ENCODE assay signal across 7 cellular contexts in genomic region chr4:89836031-89836777, GRCh38. TPM values are rescaled to one million over a fixed set of nuclear protein-coding genes. Genes with fewer than 3 reads are reported as not detected.
A peak's percentile ranks its signal among the peaks of the same experiment; 100 is the strongest.
DNase-seq lines count a peak whose midpoint lies in the region; ATAC-seq and TF ChIP-seq lines count a peak whose summit lies in the region.

No MANE protein-coding gene starts in this region.

- ATAC-seq in gastroesophageal sphincter (no peak), HG02981 (IDR thresholded peaks at IDR 0.05; ENCODE audit: unreplicated experiment) (no peak)

- in situ Hi-C loops in HAP-1 (cut with MboI; ENCODE audit: low sequenced_read_pairs), result no loop called here

- H3K36me3 ChIP-seq in HAP-1 (replicated peaks) (peaks cover 15% of the 10 kb centered on the region), WERI-Rb-1 (no peaks in the 10 kb centered on the region), gastroesophageal sphincter (no peaks in the 10 kb centered on the region), parathyroid adenoma (ENCODE audit: control insufficient read depth, insufficient read depth, low read length) (no peaks in the 10 kb centered on the region)

- no peaks in the 10 kb centered on the region for H3K27me3 ChIP-seq in HAP-1 (ENCODE audit: low read depth)
- no peaks in the 10 kb centered on the region for H3K27me3 ChIP-seq in WERI-Rb-1 (ENCODE audit: insufficient read depth, low read depth, severe bottlenecking)
- peaks cover 54% of the 10 kb centered on the region for H3K27me3 ChIP-seq in gastroesophageal sphincter
- H3K27me3 ChIP-seq in parathyroid adenoma (ENCODE audit: control insufficient read depth, insufficient read depth, low read length), result peaks cover 5% of the 10 kb centered on the region

- TF ChIP-seq CTCF in WERI-Rb-1 (IDR thresholded peaks at IDR 0.05; ENCODE audit: low read depth, low read length) (no peak), gastroesophageal sphincter (IDR thresholded peaks at IDR 0.05) (no peak), parathyroid adenoma (IDR thresholded peaks at IDR 0.05) (no peak)

- H3K79me2 ChIP-seq in parathyroid adenoma, result no peaks in the 10 kb centered on the region

- 7 to 43% methylated on average over 1 to 23 of the region's 34 CpGs for WGBS in gastroesophageal sphincter (ENCODE audit: low coverage in 1 of 2), 2 donors

- peaks cover 25% of the 10 kb centered on the region for H3K4me1 ChIP-seq in HAP-1
- H3K4me1 ChIP-seq in gastroesophageal sphincter, result peaks cover 0 to 31% (median 0%) of the 10 kb centered on the region in 3 donors
- H3K4me1 ChIP-seq in parathyroid adenoma, result no peaks in the 10 kb centered on the region

- H3K4me2 ChIP-seq in parathyroid adenoma (ENCODE audit: low read length), result no peak overlapping the region

- peak overlapping the region; percentile 55 for H3K4me3 ChIP-seq in HAP-1
- H3K4me3 ChIP-seq in WERI-Rb-1 (ENCODE audit: low read depth, low read length), result peak overlapping the region; percentile 59
- peak overlapping the region; percentile 68 to 72 for H3K4me3 ChIP-seq in gastroesophageal sphincter
- peak overlapping the region; percentile 59 for H3K4me3 ChIP-seq in parathyroid adenoma (ENCODE audit: low read depth, low read length)

- H3K9me3 ChIP-seq in HAP-1 (no peaks in the 10 kb centered on the region), WERI-Rb-1 (ENCODE audit: severe bottlenecking) (no peaks in the 10 kb centered on the region), gastroesophageal sphincter (no peaks in the 10 kb centered on the region), parathyroid adenoma (ENCODE audit: control insufficient read depth, low read length) (no peaks in the 10 kb centered on the region)

- TF ChIP-seq EP300 in gastroesophageal sphincter (IDR thresholded peaks at IDR 0.05), result no peak

- DNase-seq in HAP-1 (ENCODE audit: low spot score in 2 of 2) (peak; percentile 24 to 66), WERI-Rb-1 (peak; percentile 36), cortex of kidney (lab: John Stamatoyannopoulos, UW) (no peak), T-helper 9 cell (no peak)

- TF ChIP-seq POLR2A in gastroesophageal sphincter (IDR thresholded peaks at IDR 0.05), result no peak

- peak overlapping the region; percentile 70 for H3K27ac ChIP-seq in WERI-Rb-1
- peak overlapping the region in 3 of 4 donors; percentile 45 to 78 (median 67) for H3K27ac ChIP-seq in gastroesophageal sphincter
- H3K27ac ChIP-seq in parathyroid adenoma, result no peak overlapping the region

- no peak overlapping the region for H2AFZ ChIP-seq in parathyroid adenoma

- H3K9ac ChIP-seq in parathyroid adenoma, result no peak overlapping the region

RNA-seq across cellular contexts. Expression of gene SNCA, which starts 0.8 kb away (rescaled TPM):
- total RNA-seq in gastroesophageal sphincter, result 10 to 100 TPM in 3 of 4 donors, 1 to 10 TPM in 1; 5.0 to 24.4 (median 13.9) TPM

RNA-seq across cellular contexts. Expression of gene MMRN1, which starts 58.5 kb away (rescaled TPM):
- 10 to 100 TPM in 3 of 4 donors, 1 to 10 TPM in 1; 1.9 to 75.2 (median 43.5) TPM for total RNA-seq in gastroesophageal sphincter

Comparison
In these comparisons a context has a peak if more than half of its experiments do, and no peak if none do; other contexts are left out.
1. DNase-seq: peak in HAP-1 (2 of 2) and WERI-Rb-1 (single experiment); none in cortex of kidney (single experiment) and T-helper 9 cell (single experiment).
2. Peak in every context shown above with its lines, with median percentiles within 50 percentile points of each other: H3K4me3 ChIP-seq.